In genomic region chr3:186757214-186757613, GRCh38 we compare ENCODE assay signal across 26 cellular contexts. TPM values are rescaled to one million over a fixed set of nuclear protein-coding genes. Genes with fewer than 3 reads are reported as not detected.
"Had no signal": no experiment of that assay in that cellular context is flagged by ENCODE, and none has a peak within 500 bp of the region (broad histone marks: within the 10 kb centered on the region; RNA-seq: fewer than 3 reads in every experiment).

No MANE protein-coding gene starts in this region.

- H3K4me3 ChIP-seq: SJSA1 had no signal

- H3K9ac ChIP-seq: KMS-11, SK-N-SH had no signal

- DNase-seq: IMR-90, Kasumi-1, MM.1S, NCI-H1092 treated with DMSO at 0.1 percent for 48 hours, NCI-H1436, NCI-H187, NCI-H2029, NCI-H2081 treated with DMSO at 0.1 percent for 48 hours, NCI-H2171, NCI-H226, NCI-H446, NCI-H510A, NCI-H524 treated with DMSO at 0.1 percent for 48 hours, NCI-H69, NCI-H774, Right ventricle myocardium superior, RPMI8226, SIG-M5, SK-N-SH, SW 1271 had no signal

- H3K4me2 ChIP-seq: KMS-11, SK-N-SH had no signal

- FAIRE-seq: HepG2, RCC 7860 had no signal

- H3K36me3 ChIP-seq: SJSA1 had no signal

- H3K9me3 ChIP-seq: SK-N-SH had no signal

- H3K27me3 ChIP-seq: SJSA1 had no signal

- H3K27ac ChIP-seq: KMS-11, SJSA1 had no signal

RNA-seq across cellular contexts. Expression of gene KNG1, which starts 40.1 kb away (rescaled TPM):
- total RNA-seq: HT1080, IMR-90, M059J, SJSA1 had no signal
- polyA plus RNA-seq: IMR-90, SK-N-SH had no signal
